In the genomic region with DNA sequence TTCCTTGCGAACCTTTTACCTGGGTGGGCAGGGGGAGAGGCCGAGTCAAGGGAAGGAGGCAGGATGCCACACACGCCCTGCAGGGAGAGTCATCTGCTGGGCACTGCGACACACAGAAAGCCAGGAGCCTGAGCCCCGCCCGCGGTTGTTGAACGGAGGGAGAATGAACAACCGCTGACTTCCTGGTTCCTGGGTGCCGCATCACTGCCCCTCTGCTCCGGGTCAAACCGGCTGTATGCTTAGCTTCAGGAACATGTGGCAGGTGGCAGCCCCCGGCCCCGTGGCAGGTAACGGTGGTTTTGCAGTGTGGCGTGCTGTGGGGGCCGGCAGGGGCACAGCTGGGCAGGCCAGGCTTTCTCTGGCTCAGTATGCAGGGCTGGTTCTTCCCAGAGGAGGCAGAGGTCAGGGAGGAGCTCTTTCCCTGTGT, we compare ENCODE assay signal across 10 cellular contexts. TPM values are rescaled to one million over a fixed set of nuclear protein-coding genes. Genes with fewer than 3 reads are reported as not detected.
DNase-seq lines count a peak whose midpoint lies in the region; ATAC-seq and TF ChIP-seq lines count a peak whose summit lies in the region.
"Had no signal": no experiment of that assay in that cellular context is flagged by ENCODE, and none has a peak within 500 bp of the region (broad histone marks: within the 10 kb centered on the region; RNA-seq: fewer than 3 reads in every experiment).

No MANE protein-coding gene starts in this region.

- H3K9me3 Mint-ChIP-seq in T-cell = no peaks in the 10 kb centered on the region
- no peaks in the 10 kb centered on the region for H3K9me3 Mint-ChIP-seq in central memory CD8-positive, alpha-beta T cell
- H3K9me3 Mint-ChIP-seq: activated naive CD4-positive, alpha-beta T cell treated with anti-CD3 and anti-CD28 coated beads, Interleukin-2, amount 50 U/mL, for 72 hours had no signal

- TF ChIP-seq POLR2A in right lobe of liver (IDR thresholded peaks at IDR 0.05) = no peak

- H3K36me3 Mint-ChIP-seq in T-cell = peaks cover 18% of the 10 kb centered on the region
- H3K36me3 Mint-ChIP-seq in central memory CD8-positive, alpha-beta T cell (ENCODE audit: insufficient read depth) = peaks cover 2% of the 10 kb centered on the region

- H3K4me1 ChIP-seq in right lobe of liver = no peaks in the 10 kb centered on the region
- no peaks in the 10 kb centered on the region for H3K4me1 ChIP-seq in heart right ventricle

- H3K27ac ChIP-seq in right lobe of liver (no peak overlapping the region), heart right ventricle (no peak overlapping the region), substantia nigra (ENCODE audit: low read depth, low read length, poor library complexity, severe bottlenecking) (no peak overlapping the region)

- H3K4me3 ChIP-seq in right lobe of liver (no peak overlapping the region), heart right ventricle (peak overlapping the region in 1 of 10 donors; percentile 29)

- POLR2A ChIA-PET in T-cell (lab: Charles Lee) = no interaction called here

- H3K27ac Mint-ChIP-seq in T-cell = peak overlapping the region; percentile 84 to 92
- peak overlapping the region; percentile 55 for H3K27ac Mint-ChIP-seq in central memory CD8-positive, alpha-beta T cell (ENCODE audit: low read depth)

- H3K27me3 ChIP-seq in right lobe of liver = no peaks in the 10 kb centered on the region
- H3K27me3 ChIP-seq in heart right ventricle = peaks cover 0 to 44% (median 20%) of the 10 kb centered on the region in 7 donors

- no peak for TF ChIP-seq CTCF in right lobe of liver (IDR thresholded peaks at IDR 0.05)
- no peak for TF ChIP-seq CTCF in heart right ventricle (IDR thresholded peaks at IDR 0.05)

- peak; percentile 17 for DNase-seq in HPDE6-E6E7 (ENCODE audit: extremely low spot score)
- DNase-seq in T-cell = peak in 11 of 34 experiments; percentile 12 to 57 (median 34)
- DNase-seq in central memory CD8-positive, alpha-beta T cell (ENCODE audit: low spot score in 2 of 2) = no peak
- peak in 3 of 4 experiments; percentile 18 to 22 (median 18) for DNase-seq in stimulated activated CD4-positive, alpha-beta T cell treated with anti-CD3 and anti-CD28 coated beads, Interleukin-1b, Interleukin-23, amount 100 ng/mL, for 24 hours (ENCODE audit: low read depth in 4 of 4, low spot score in 1 of 4)
- DNase-seq in right lobe of liver = no peak
- no peak for DNase-seq in heart right ventricle
- DNase-seq in substantia nigra (lab: John Stamatoyannopoulos, UW) = no peak
- DNase-seq in iPS-NIHi7 (ENCODE audit: extremely low spot score) = no peak

- H3K4me3 Mint-ChIP-seq in T-cell = peak overlapping the region; percentile 68 to 83 (median 74)
- peak overlapping the region; percentile 61 for H3K4me3 Mint-ChIP-seq in central memory CD8-positive, alpha-beta T cell

- H3K36me3 ChIP-seq in right lobe of liver = no peaks in the 10 kb centered on the region
- H3K36me3 ChIP-seq in heart right ventricle = no peaks in the 10 kb centered on the region

- H3K4me1 Mint-ChIP-seq in T-cell = peaks cover 56 to 67% (median 64%) of the 10 kb centered on the region in 3 donors
- H3K4me1 Mint-ChIP-seq in central memory CD8-positive, alpha-beta T cell = peaks cover 41% of the 10 kb centered on the region

- WGBS in right lobe of liver (ENCODE audit: insufficient coverage, low coverage, low lambda C conversion rate, missing lambda C conversion rate) = no CpG with 5 or more reads among the region's 17 CpGs
- 86 to 92% methylated on average over 17 of the region's 17 CpGs for WGBS in heart right ventricle, 2 donors

- no peaks in the 10 kb centered on the region for H3K9me3 ChIP-seq in right lobe of liver
- no peaks in the 10 kb centered on the region for H3K9me3 ChIP-seq in heart right ventricle

- CTCF ChIA-PET in T-cell (lab: Charles Lee) = interaction anchor here (0.6 to 0.7 kb wide), 2 partner anchors 9 to 31 kb away, joined by 3 to 4 read pairs; no protein-coding TSS in a partner anchor

- no peaks in the 10 kb centered on the region for H3K27me3 Mint-ChIP-seq in T-cell
- no peaks in the 10 kb centered on the region for H3K27me3 Mint-ChIP-seq in central memory CD8-positive, alpha-beta T cell

- intact Hi-C loops in right lobe of liver (cut with DNase I) (no loop called here), heart right ventricle (cut with DNase I) (no loop called here)

- ATAC-seq in T-cell (replicated peaks in 1 of 4) (peak; percentile 48 to 73 (median 56)), right lobe of liver (no peak), heart right ventricle (no peak)
- ATAC-seq in central memory CD8-positive, alpha-beta T cell (replicated peaks; ENCODE audit: extremely low read depth, poor library complexity, severe bottlenecking) = peak; percentile 38
- ATAC-seq: esophagus mucosa had no signal

RNA-seq across cellular contexts. Expression of gene APBA2, which starts 33.4 kb away (rescaled TPM):
- total RNA-seq in T-cell (100 to 1,000 TPM in 2 of 5 donors, 10 to 100 TPM in 3; 78.9 to 118 (median 94.9) TPM), right lobe of liver (under 1 TPM; 0.51 to 0.75 (median 0.69) TPM), heart right ventricle (under 1 TPM; 0.16 to 0.85 (median 0.49) TPM)
- under 1 TPM; 0.16 to 0.37 TPM for polyA plus RNA-seq in heart right ventricle

Comparison
In these comparisons a context has a peak if more than half of its experiments do, and no peak if none do; other contexts are left out.
1. DNase-seq: peak in HPDE6-E6E7 (single experiment) and stimulated activated CD4-positive, alpha-beta T cell treated with anti-CD3 and anti-CD28 coated beads, Interleukin-1b, Interleukin-23, amount 100 ng/mL, for 24 hours (3 of 4); none in central memory CD8-positive, alpha-beta T cell (0 of 2), right lobe of liver (0 of 3), heart right ventricle (0 of 2), substantia nigra (0 of 49) and iPS-NIHi7 (single experiment).
2. ATAC-seq: peak in T-cell (4 of 4) and central memory CD8-positive, alpha-beta T cell (single experiment); none in right lobe of liver (0 of 4) and heart right ventricle (0 of 8).
3. RNA of gene APBA2, which starts 33.4 kb away (total RNA-seq): 78.9 to 118 TPM in T-cell; 0.51 to 0.75 TPM in right lobe of liver and 0.16 to 0.85 TPM in heart right ventricle; every median in the first group is over 10 times any median in the second.